24 cellular contexts compared by ENCODE assay signal in the genomic region with DNA sequence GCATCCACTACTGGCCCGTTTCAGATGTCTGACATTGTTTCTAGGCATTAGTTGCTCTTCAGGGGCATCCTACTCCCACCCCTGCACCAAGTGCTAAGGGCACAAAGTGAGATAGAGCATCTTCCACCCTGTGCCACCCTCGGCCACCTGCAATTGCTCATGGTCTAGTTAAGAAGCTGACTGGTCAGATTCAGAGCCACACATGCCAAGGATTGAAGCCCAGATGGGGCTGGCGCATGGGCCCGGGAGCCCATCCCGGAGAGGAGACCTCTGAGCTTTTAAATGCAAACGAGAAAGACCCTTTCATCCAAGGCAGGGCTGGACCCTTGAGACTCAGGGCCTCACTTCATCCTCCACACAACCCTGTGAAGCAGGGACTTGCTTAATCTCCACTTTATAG. TPM values are rescaled to one million over a fixed set of nuclear protein-coding genes. Genes with fewer than 3 reads are reported as not detected.
A peak's percentile ranks its signal among the peaks of the same experiment; 100 is the strongest.
DNase-seq lines count a peak whose midpoint lies in the region; ATAC-seq and TF ChIP-seq lines count a peak whose summit lies in the region.
"Had no signal": no experiment of that assay in that cellular context is flagged by ENCODE, and none has a peak within 500 bp of the region (broad histone marks: within the 10 kb centered on the region; RNA-seq: fewer than 3 reads in every experiment).

No MANE protein-coding gene starts in this region.

- TF ChIP-seq CTCF in heart right ventricle (IDR thresholded peaks at IDR 0.05) (no peak), osteoblast (IDR thresholded peaks at IDR 0.05; ENCODE audit: extremely low read depth, low read depth, low read length) (no peak)

- peaks cover 57% of the 10 kb centered on the region for H3K4me1 Mint-ChIP-seq in dendritic cell treated with granulocyte-macrophage colony-stimulating factor and Interleukin-4, amounts not matched to agents 40 ng/mL and 50 ng/mL, for 4 days (ENCODE audit: low read depth)
- peaks cover 10% of the 10 kb centered on the region for H3K4me1 Mint-ChIP-seq in activated T-helper 17 cell treated with anti-CD3 and anti-CD28 coated beads, Interleukin-2, amount 50 U/mL, for 72 hours
- H3K4me1 Mint-ChIP-seq: CD8-positive, alpha-beta memory T cell had no signal

- H3K27me3 Mint-ChIP-seq in dendritic cell treated with granulocyte-macrophage colony-stimulating factor and Interleukin-4, amounts not matched to agents 40 ng/mL and 50 ng/mL, for 4 days: no peaks in the 10 kb centered on the region
- H3K27me3 Mint-ChIP-seq in activated T-helper 17 cell treated with anti-CD3 and anti-CD28 coated beads, Interleukin-2, amount 50 U/mL, for 72 hours: no peaks in the 10 kb centered on the region

- H3K9me3 Mint-ChIP-seq in dendritic cell treated with granulocyte-macrophage colony-stimulating factor and Interleukin-4, amounts not matched to agents 40 ng/mL and 50 ng/mL, for 4 days: no peaks in the 10 kb centered on the region
- H3K9me3 Mint-ChIP-seq in activated T-helper 17 cell treated with anti-CD3 and anti-CD28 coated beads, Interleukin-2, amount 50 U/mL, for 72 hours: no peaks in the 10 kb centered on the region

- intact Hi-C loops in heart right ventricle (cut with DNase I) (loop anchor here in 3 of 10 donors (2.0 to 10.0 kb wide), 2 partner anchors 112 to 114 kb away; no protein-coding TSS in a partner anchor), Right ventricle myocardium inferior (cut with DNase I) (loop anchor here (5.0 kb wide), 1 partner anchor 89 kb away; no protein-coding TSS in a partner anchor), aorta (cut with DNase I) (loop anchor here in 1 of 2 donors (5.0 kb wide), 1 partner anchor 104 kb away; no protein-coding TSS in a partner anchor)
- intact Hi-C loops in dendritic cell treated with granulocyte-macrophage colony-stimulating factor and Interleukin-4, amounts not matched to agents 40 ng/mL and 50 ng/mL, for 4 days (cut with micrococcal nuclease): no loop called here

- 70 to 75% methylated on average over 6 of the region's 6 CpGs for WGBS in heart right ventricle, 2 donors
- WGBS in aorta, 2 donors: 73 to 75% methylated on average over 6 of the region's 6 CpGs

- H3K4me3 Mint-ChIP-seq in dendritic cell treated with granulocyte-macrophage colony-stimulating factor and Interleukin-4, amounts not matched to agents 40 ng/mL and 50 ng/mL, for 4 days: no peak overlapping the region
- no peak overlapping the region for H3K4me3 Mint-ChIP-seq in activated T-helper 17 cell treated with anti-CD3 and anti-CD28 coated beads, Interleukin-2, amount 50 U/mL, for 72 hours
- H3K4me3 Mint-ChIP-seq: CD8-positive, alpha-beta memory T cell had no signal

- no peak overlapping the region for H2AFZ ChIP-seq in osteoblast (ENCODE audit: low read length)

- peaks cover 79% of the 10 kb centered on the region for H3K36me3 Mint-ChIP-seq in dendritic cell treated with granulocyte-macrophage colony-stimulating factor and Interleukin-4, amounts not matched to agents 40 ng/mL and 50 ng/mL, for 4 days (ENCODE audit: low read depth)
- peaks cover 17% of the 10 kb centered on the region for H3K36me3 Mint-ChIP-seq in activated T-helper 17 cell treated with anti-CD3 and anti-CD28 coated beads, Interleukin-2, amount 50 U/mL, for 72 hours (ENCODE audit: low read depth)

- H3K36me3 ChIP-seq in heart right ventricle (peaks cover 0 to 42% (median 3%) of the 10 kb centered on the region in 9 donors), osteoblast (ENCODE audit: insufficient read depth, low read length) (no peaks in the 10 kb centered on the region), aorta (ENCODE audit: control insufficient read depth in 1 of 2, insufficient read depth in 2 of 2, low read length in 1 of 2) (no peaks in the 10 kb centered on the region)

- H3K9me3 ChIP-seq in heart right ventricle (no peaks in the 10 kb centered on the region), osteoblast (ENCODE audit: low read depth, low read length) (no peaks in the 10 kb centered on the region), aorta (ENCODE audit: control insufficient read depth, low read length) (no peaks in the 10 kb centered on the region)

- no peaks in the 10 kb centered on the region for H4K20me1 ChIP-seq in osteoblast (ENCODE audit: insufficient read depth, low read length)

- no peak overlapping the region for H3K4me2 ChIP-seq in osteoblast (ENCODE audit: insufficient read depth, low read length)

- H3K27ac ChIP-seq in heart right ventricle (peak overlapping the region in 9 of 10 donors; percentile 65 to 91 (median 78)), osteoblast (ENCODE audit: low read depth, low read length) (no peak overlapping the region), aorta (ENCODE audit: low read depth in 1 of 2, low read length in 2 of 2) (no peak overlapping the region)

- DNase-seq in heart right ventricle: no peak
- DNase-seq in Right ventricle myocardium inferior (ENCODE audit: missing footprints): no peak
- peak; percentile 25 for DNase-seq in osteoblast (ENCODE audit: insufficient read length, low spot score, missing footprints)
- DNase-seq in aorta: peak; percentile 22 to 55
- DNase-seq in NAMALWA (ENCODE audit: low spot score): no peak
- no peak for DNase-seq in NCI-H2227 (lab: John Stamatoyannopoulos, UW; ENCODE audit: unreplicated experiment)
- DNase-seq: 8988T; C1 segment of cervical spinal cord; Calu3; CD8-positive, alpha-beta memory T cell; DMS153; GOT3; HCEC 1CT; KG1; NCI-H1092 treated with DMSO at 0.1 percent for 48 hours; NCI-H1436 treated with DMSO at 0.1 percent for 48 hours; NCI-H2029; NCI-H2171; NCI-H524 treated with DMSO at 0.1 percent for 48 hours; NCI-H82 had no signal

- peak overlapping the region; percentile 89 for H3K27ac Mint-ChIP-seq in dendritic cell treated with granulocyte-macrophage colony-stimulating factor and Interleukin-4, amounts not matched to agents 40 ng/mL and 50 ng/mL, for 4 days
- H3K27ac Mint-ChIP-seq in activated T-helper 17 cell treated with anti-CD3 and anti-CD28 coated beads, Interleukin-2, amount 50 U/mL, for 72 hours: no peak overlapping the region
- H3K27ac Mint-ChIP-seq: CD8-positive, alpha-beta memory T cell had no signal

- H3K4me1 ChIP-seq in heart right ventricle (peaks cover 7 to 87% (median 58%) of the 10 kb centered on the region in 9 donors), osteoblast (ENCODE audit: insufficient read depth, low read length) (no peaks in the 10 kb centered on the region), aorta (ENCODE audit: control insufficient read depth in 1 of 2, insufficient read depth in 2 of 2, low read length in 2 of 2) (no peaks in the 10 kb centered on the region)

- H3K4me3 ChIP-seq in heart right ventricle: no peak overlapping the region
- no peak overlapping the region for H3K4me3 ChIP-seq in osteoblast (ENCODE audit: insufficient read depth, low read length)
- no peak overlapping the region for H3K4me3 ChIP-seq in aorta (ENCODE audit: low read length in 2 of 2)

- H3K79me2 ChIP-seq in osteoblast (ENCODE audit: insufficient read depth, low read length): no peaks in the 10 kb centered on the region

- no peak for ATAC-seq in heart right ventricle
- ATAC-seq in Right ventricle myocardium inferior: no peak
- ATAC-seq in aorta (ENCODE audit: low FRiP score): no peak
- ATAC-seq in activated T-helper 17 cell treated with anti-CD3 and anti-CD28 coated beads, Interleukin-2, amount 50 U/mL, for 72 hours (replicated peaks): no peak
- ATAC-seq: Panc1 had no signal

- no peaks in the 10 kb centered on the region for H3K27me3 ChIP-seq in heart right ventricle
- H3K27me3 ChIP-seq in osteoblast (ENCODE audit: insufficient read depth, low read length): no peaks in the 10 kb centered on the region
- no peaks in the 10 kb centered on the region for H3K27me3 ChIP-seq in aorta (ENCODE audit: control insufficient read depth in 1 of 2, insufficient read depth in 2 of 2, low read length in 1 of 2)

RNA-seq across cellular contexts. Expression of gene HRH2, which starts 28.5 kb away (rescaled TPM):
- total RNA-seq in heart right ventricle: 10 to 100 TPM; 36.5 to 78.7 (median 52.8) TPM
- 10 to 100 TPM; 12.2 to 24.8 TPM for polyA plus RNA-seq in heart right ventricle
- total RNA-seq in Right ventricle myocardium inferior: 46.6 TPM
- 0.36 and 0.59 TPM in 2 replicates for total RNA-seq in osteoblast
- 10 to 100 TPM; 12.6 to 15.3 TPM for total RNA-seq in aorta
- polyA plus RNA-seq in aorta: 1 to 10 TPM; 1.1 to 2.3 TPM
- total RNA-seq in activated T-helper 17 cell treated with anti-CD3 and anti-CD28 coated beads, Interleukin-2, amount 50 U/mL, for 72 hours: 1 to 10 TPM; 3.3 to 4.0 TPM
- total RNA-seq: Calu3, G401 had no signal

Comparison
In these comparisons a context has a peak if more than half of its experiments do, and no peak if none do; other contexts are left out.
1. DNase-seq: peak in osteoblast (single experiment) and aorta (2 of 2); none in heart right ventricle (0 of 2), Right ventricle myocardium inferior (single experiment), NAMALWA (single experiment) and NCI-H2227 (single experiment).
2. H3K27ac ChIP-seq: peak in heart right ventricle (9 of 10); none in osteoblast (single experiment) and aorta (0 of 2).